ENCODE assay signal across 1 cellular context in genomic region chr2:109000654-109001600, GRCh38.
TF ChIP-seq lines count a peak whose summit lies in the region.

No MANE protein-coding gene starts in this region.

TF ChIP-seq in K562, 482 proteins besides CTCF, POLR2A, EP300 and RAD21 (continued from another document):
- TF ChIP-seq USF2 (CRISPR knock-in tag; IDR thresholded peaks at IDR 0.05) = peak; percentile 64
- no peak for TF ChIP-seq SRSF3 (IDR thresholded peaks at IDR 0.05; ENCODE audit: insufficient read depth, low read length)
